8 cellular contexts compared by ENCODE assay signal in the genomic region with DNA sequence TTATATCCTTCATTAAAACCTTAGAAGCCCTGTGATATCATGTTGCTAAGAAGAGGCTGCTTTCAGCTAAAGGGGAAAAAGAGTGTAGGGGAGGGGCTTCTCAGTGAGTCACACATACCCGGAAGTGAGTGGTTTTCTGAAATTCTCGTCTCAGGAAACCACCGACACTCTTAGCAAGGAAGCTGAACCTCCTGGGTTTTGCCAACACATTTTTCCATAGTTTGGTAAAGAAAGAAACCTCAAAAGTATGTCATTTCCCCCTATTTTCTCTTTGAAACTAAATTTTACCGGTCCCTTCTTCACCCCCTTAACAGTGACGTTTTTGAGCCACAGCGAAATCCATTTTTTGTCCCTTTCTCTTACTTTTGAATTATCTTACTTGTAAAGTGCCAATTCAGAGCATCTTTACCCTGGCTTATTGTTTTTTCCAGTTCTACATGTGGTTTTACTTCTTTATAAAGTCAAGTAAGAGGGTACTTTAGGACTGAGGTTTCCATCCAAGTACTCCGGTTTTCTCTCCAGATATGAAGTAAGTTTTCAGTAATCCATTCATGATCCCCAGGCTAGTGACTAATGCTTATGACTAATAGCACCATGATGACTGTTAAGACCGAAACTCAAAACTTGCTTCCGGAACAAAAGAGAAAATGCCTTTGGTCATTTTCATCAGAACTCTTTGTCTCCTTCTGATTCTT.
DNase-seq lines count a peak whose midpoint lies in the region; ATAC-seq and TF ChIP-seq lines count a peak whose summit lies in the region.

No MANE protein-coding gene starts in this region.

- H2BK15ac ChIP-seq in neuronal stem cell (ENCODE audit: low read length) = no peak overlapping the region

- H3K9me3 ChIP-seq in esophagus (ENCODE audit: control insufficient read depth in 2 of 2, insufficient read depth in 1 of 2, low read depth in 1 of 2, low read length in 1 of 2) (no peaks in the 10 kb centered on the region), neuronal stem cell (replicated peaks in 1 of 2; ENCODE audit: control insufficient read depth in 2 of 2, insufficient read depth in 1 of 2, low read depth in 1 of 2, low read length in 2 of 2) (no peaks in the 10 kb centered on the region), upper lobe of left lung (no peaks in the 10 kb centered on the region)

- H3K18ac ChIP-seq in neuronal stem cell (ENCODE audit: low read length) = no peak overlapping the region

- H4K8ac ChIP-seq in neuronal stem cell (ENCODE audit: low read depth, low read length) = no peak overlapping the region

- no peak overlapping the region for H3K4me2 ChIP-seq in neuronal stem cell (ENCODE audit: insufficient read depth, low read length, poor library complexity, severe bottlenecking)

- no peak overlapping the region for H2BK120ac ChIP-seq in neuronal stem cell (ENCODE audit: low read depth, low read length)

- H3K4me3 ChIP-seq in esophagus (ENCODE audit: low read depth in 1 of 2, low read length in 2 of 2) (no peak overlapping the region), neuronal stem cell (ENCODE audit: low read length in 2 of 2) (no peak overlapping the region), upper lobe of left lung (peak overlapping the region in 2 of 4 donors; percentile 20 to 28)

- H3K23ac ChIP-seq in neuronal stem cell (ENCODE audit: low read depth, low read length, poor library complexity) = no peak overlapping the region

- no peak overlapping the region for H2BK5ac ChIP-seq in neuronal stem cell (ENCODE audit: low read length)

- H3K27ac ChIP-seq in esophagus (ENCODE audit: low read depth in 2 of 2, low read length in 1 of 2) (peak overlapping the region; percentile 64 to 82), neuronal stem cell (replicated peaks; ENCODE audit: low read length) (no peak overlapping the region), upper lobe of left lung (peak overlapping the region; percentile 85 to 90 (median 86))

- H3K4me1 ChIP-seq in esophagus (ENCODE audit: control insufficient read depth in 2 of 2, insufficient read depth in 2 of 2, low read length in 1 of 2) = peaks cover 2 to 3% of the 10 kb centered on the region in 2 donors
- peaks cover 6 to 10% of the 10 kb centered on the region in 2 donors for H3K4me1 ChIP-seq in neuronal stem cell (ENCODE audit: control insufficient read depth in 2 of 2, insufficient read depth in 1 of 2, low read depth in 1 of 2, low read length in 2 of 2)
- H3K4me1 ChIP-seq in upper lobe of left lung = peaks cover 23 to 27% (median 26%) of the 10 kb centered on the region in 4 donors

- H3K79me1 ChIP-seq in neuronal stem cell (ENCODE audit: low read depth, low read length) = no peaks in the 10 kb centered on the region

- no peak overlapping the region for H3K14ac ChIP-seq in neuronal stem cell (ENCODE audit: low read length)

- WGBS in esophagus, 2 donors = 14 to 31% methylated on average over 9 of the region's 9 CpGs
- no CpG with 5 or more reads among the region's 9 CpGs for WGBS in neuronal stem cell (ENCODE audit: extremely low coverage in 2 of 2, insufficient read length in 2 of 2, insufficient replicate concordance in 1 of 2), 2 donors
- WGBS in upper lobe of left lung, 2 donors = 27 to 35% methylated on average over 9 of the region's 9 CpGs

- H2AK5ac ChIP-seq in neuronal stem cell (ENCODE audit: low read depth, low read length) = no peak overlapping the region

- H3K36me3 ChIP-seq in esophagus (ENCODE audit: control insufficient read depth in 2 of 2, insufficient read depth in 2 of 2, low read length in 1 of 2) (no peaks in the 10 kb centered on the region), neuronal stem cell (replicated peaks in 1 of 2; ENCODE audit: control insufficient read depth in 2 of 2, insufficient read depth in 2 of 2, low read length in 2 of 2) (no peaks in the 10 kb centered on the region), upper lobe of left lung (peaks cover 0 to 8% (median 0%) of the 10 kb centered on the region in 4 donors)

- H2AFZ ChIP-seq in neuronal stem cell (ENCODE audit: low read length) = peak overlapping the region; percentile 56

- peak in 3 of 4 donors; percentile 48 to 92 (median 66) for TF ChIP-seq EP300 in upper lobe of left lung (IDR thresholded peaks at IDR 0.05)

- TF ChIP-seq POLR2A in GM15510 (IDR thresholded peaks at IDR 0.05; ENCODE audit: borderline replicate concordance, extremely low read depth, insufficient read length) (peak; percentile 14), upper lobe of left lung (IDR thresholded peaks at IDR 0.05) (peak in 1 of 4 donors; percentile 64)

- H4K91ac ChIP-seq in neuronal stem cell (ENCODE audit: low read depth, low read length, poor library complexity) = no peak overlapping the region

- DNase-seq in NCI-H226 (peak; percentile 85), neuronal stem cell (ENCODE audit: low spot score) (no peak), upper lobe of left lung (peak in 1 of 2 donors; percentile 67), NCI-H526 treated with DMSO at 0.1 percent for 48 hours (lab: John Stamatoyannopoulos, UW) (no peak)
- DNase-seq in activated CD8-positive, alpha-beta memory T cell treated with anti-CD3 and anti-CD28 coated beads, Interleukin-2, amount 50 U/mL, for 24 hours (ENCODE audit: extremely low read depth) = peak; percentile 47

- no peak for TF ChIP-seq CTCF in upper lobe of left lung (IDR thresholded peaks at IDR 0.05)

- H3K27me3 ChIP-seq in esophagus (ENCODE audit: control insufficient read depth in 1 of 2, insufficient read depth in 2 of 2, low read length in 2 of 2) (no peaks in the 10 kb centered on the region), neuronal stem cell (ENCODE audit: control insufficient read depth in 3 of 3, insufficient read depth in 3 of 3, low read depth in 1 of 3, low read length in 3 of 3) (no peaks in the 10 kb centered on the region), upper lobe of left lung (no peaks in the 10 kb centered on the region)

- H3K9ac ChIP-seq in neuronal stem cell (ENCODE audit: low read depth, low read length, poor library complexity) = no peak overlapping the region

- no peak overlapping the region for H2BK12ac ChIP-seq in neuronal stem cell (ENCODE audit: low read length)

- no peak overlapping the region for H3K4ac ChIP-seq in neuronal stem cell (ENCODE audit: low read length)

- ATAC-seq in HG02678 (IDR thresholded peaks at IDR 0.05; ENCODE audit: unreplicated experiment) (peak; percentile 87), upper lobe of left lung (ENCODE audit: low FRiP score in 2 of 2) (peak; percentile 87 to 96)

Comparison
In these comparisons a context has a peak if more than half of its experiments do, and no peak if none do; other contexts are left out.
1. DNase-seq: peak in NCI-H226 (single experiment) and activated CD8-positive, alpha-beta memory T cell treated with anti-CD3 and anti-CD28 coated beads, Interleukin-2, amount 50 U/mL, for 24 hours (single experiment); none in neuronal stem cell (single experiment) and NCI-H526 treated with DMSO at 0.1 percent for 48 hours (single experiment).